7 cellular contexts compared by ENCODE assay signal in genomic region chr9:136362450-136362784, GRCh38. TPM values are rescaled to one million over a fixed set of nuclear protein-coding genes. Genes with fewer than 3 reads are reported as not detected.
A peak's percentile ranks its signal among the peaks of the same experiment; 100 is the strongest.
DNase-seq lines count a peak whose midpoint lies in the region; ATAC-seq and TF ChIP-seq lines count a peak whose summit lies in the region.

No MANE protein-coding gene starts in this region.

- TF ChIP-seq POLR2A in HCT116 (IDR thresholded peaks at IDR 0.05; ENCODE audit: borderline replicate concordance, extremely low read depth, insufficient read depth, insufficient read length) (no peak), spleen (IDR thresholded peaks at IDR 0.05) (no peak)

- H2AFZ ChIP-seq in HCT116 (ENCODE audit: low read depth, low read length, poor library complexity, severe bottlenecking), result no peak overlapping the region

- ATAC-seq in HCT116, result no peak
- ATAC-seq in heart right ventricle, result peak in 5 of 8 donors; percentile 0 to 11 (median 5)

- in situ Hi-C loops in GM13977 (cut with MboI; ENCODE audit: low pct_unique_long_range_greater_than_20kb, low sequenced_read_pairs, unreplicated experiment), result no loop called here

- no TSS peak for BruUV-seq in HCT116 (replicated peaks; lab: Mats Ljungman, UMichigan)

- no peak for DNase-seq in HCT116 (ENCODE audit: low read depth, low spot score)
- no peak for DNase-seq in heart right ventricle
- DNase-seq in spleen, result peak; percentile 87
- DNase-seq in NCI-H1694 treated with DMSO at 0.1 percent for 48 hours (lab: John Stamatoyannopoulos, UW), result no peak
- DNase-seq in effector CD8-positive, alpha-beta T cell (lab: John Stamatoyannopoulos, UW), result no peak
- DNase-seq in GM13977 (ENCODE audit: low spot score), result no peak

- H3K9ac ChIP-seq in HCT116 (ENCODE audit: low read length), result peak overlapping the region; percentile 91

- no peaks in the 10 kb centered on the region for H4K20me1 ChIP-seq in HCT116 (ENCODE audit: insufficient read depth)

- TF ChIP-seq CTCF in HCT116 (IDR thresholded peaks at IDR 0.05 in 2 of 3, conservative IDR thresholded peaks at IDR 0.05 in 1 of 3; ENCODE audit: borderline replicate concordance in 1 of 3, insufficient read depth in 1 of 3, low read depth in 2 of 3, low read length in 2 of 3) (no peak), WI38 (IDR thresholded peaks at IDR 0.05; ENCODE audit: low read depth, low read length) (no peak), heart right ventricle (IDR thresholded peaks at IDR 0.05) (no peak), spleen (IDR thresholded peaks at IDR 0.05 in 8 of 11, conservative IDR thresholded peaks at IDR 0.05 in 3 of 11) (no peak), GM13977 (IDR thresholded peaks at IDR 0.05; ENCODE audit: extremely low read depth, insufficient read depth, missing control alignments) (no peak)

- H3K9me3 ChIP-seq in HCT116 (ENCODE audit: control insufficient read depth in 1 of 2, insufficient read depth in 1 of 2, low read depth in 1 of 2, low read length in 2 of 2), result no peaks in the 10 kb centered on the region
- H3K9me3 ChIP-seq in heart right ventricle, result no peaks in the 10 kb centered on the region
- H3K9me3 ChIP-seq in spleen, result no peaks in the 10 kb centered on the region

- 76 to 86% methylated on average over 6 of the region's 6 CpGs for WGBS in heart right ventricle, 2 donors
- WGBS in spleen, 5 donors, result 85 to 97% (median 93%) methylated on average over 2 to 6 of the region's 6 CpGs

- H3K79me2 ChIP-seq in HCT116 (ENCODE audit: insufficient read depth, low read length), result no peaks in the 10 kb centered on the region

- POLR2A ChIA-PET in HCT116 (lab: Charles Lee), result interaction anchor here (0.6 to 1.7 kb wide), 4 partner anchors 8 to 39 kb away, joined by 3 to 8 read pairs (median 4); partner anchors contain the start of gene GPSM1

- intact Hi-C loops in HCT116 (cut with micrococcal nuclease) (no loop called here), heart right ventricle (cut with DNase I) (loop anchor here in 2 of 10 donors (2.0 to 5.0 kb wide), 2 partner anchors 20 to 35 kb away; partner anchors contain the start of gene GPSM1 (in 1 of the 2)), spleen (cut with DNase I; ENCODE audit: low total_unique reads) (no loop called here)

- H3K4me2 ChIP-seq in HCT116 (ENCODE audit: low read length), result peak overlapping the region; percentile 88

- TF ChIP-seq RAD21 in HCT116 (IDR thresholded peaks at IDR 0.05; ENCODE audit: low read depth), result no peak

- H3K4me1 ChIP-seq in HCT116 (ENCODE audit: control insufficient read depth in 1 of 2, insufficient read depth in 2 of 2, low read length in 2 of 2), result peaks cover 10 to 16% of the 10 kb centered on the region in 2 experiments
- H3K4me1 ChIP-seq in heart right ventricle, result peaks cover 13 to 53% (median 31%) of the 10 kb centered on the region in 9 donors
- peaks cover 5 to 64% (median 37%) of the 10 kb centered on the region in 6 donors for H3K4me1 ChIP-seq in spleen

- H3K4me3 ChIP-seq in HCT116 (replicated peaks in 1 of 2; ENCODE audit: low read depth in 1 of 2, low read length in 2 of 2) (peak overlapping the region; percentile 65 to 81), WI38 (ENCODE audit: low read depth, low read length) (0 out of 2 replicates have a peak overlapping the region, but pooled peaks have one; percentile 4), heart right ventricle (peak overlapping the region in 1 of 10 donors; percentile 76), spleen (peak overlapping the region in 1 of 8 donors; percentile 100)

- H3K27ac ChIP-seq in HCT116 (ENCODE audit: low read depth, low read length) (peak overlapping the region; percentile 58), heart right ventricle (peak overlapping the region in 9 of 10 donors; percentile 61 to 100 (median 93)), spleen (peak overlapping the region in 6 of 8 donors; percentile 94 to 99 (median 98))

- no peaks in the 10 kb centered on the region for H3K36me3 ChIP-seq in HCT116 (ENCODE audit: control insufficient read depth in 1 of 2, insufficient read depth in 2 of 2, low read length in 2 of 2)
- peaks cover 0 to 24% (median 0%) of the 10 kb centered on the region in 9 donors for H3K36me3 ChIP-seq in heart right ventricle
- H3K36me3 ChIP-seq in spleen, result peaks cover 0 to 62% (median 13%) of the 10 kb centered on the region in 6 donors

- no peaks in the 10 kb centered on the region for H3K9me2 ChIP-seq in HCT116 (ENCODE audit: insufficient read depth)

- CTCF ChIA-PET in HCT116 (lab: Charles Lee), result interaction anchor here (0.6 to 2.4 kb wide), 16 partner anchors 9 to 331 kb away, joined by 3 to 15 read pairs (median 3); partner anchors contain the start of genes ENTR1 and PMPCA

- RAD21 ChIA-PET in HCT116 (lab: Charles Lee; ENCODE audit: low non-redundant PET in 1 of 2, low total read pairs in 2 of 2, uncharacterized antibody in 2 of 2, unreplicated experiment in 2 of 2), result interaction anchor here (0.6 to 1.3 kb wide), 3 partner anchors 17 to 40 kb away, joined by 6 to 9 read pairs (median 6); no protein-coding TSS in a partner anchor

- no peaks in the 10 kb centered on the region for H3K27me3 ChIP-seq in HCT116 (ENCODE audit: insufficient read depth, low read length)
- H3K27me3 ChIP-seq in heart right ventricle, result no peaks in the 10 kb centered on the region
- peaks cover 0 to 9% (median 0%) of the 10 kb centered on the region in 7 donors for H3K27me3 ChIP-seq in spleen (replicated peaks in 1 of 7)

TF ChIP-seq in HCT116, 20 proteins besides CTCF, POLR2A, EP300 and RAD21 (continues in another document):
- no peak for TF ChIP-seq EZH2phosphoT487 (IDR thresholded peaks at IDR 0.05; ENCODE audit: borderline replicate concordance)
- no peak for TF ChIP-seq ZFX (IDR thresholded peaks at IDR 0.05)
- no peak for TF ChIP-seq EZH2 (IDR thresholded peaks at IDR 0.05)
- no peak for TF ChIP-seq ATF3 (IDR thresholded peaks at IDR 0.05)
- TF ChIP-seq POLR2AphosphoS5 (IDR thresholded peaks at IDR 0.05; ENCODE audit: low read depth, low read length), result no peak
- TF ChIP-seq SIN3A (IDR thresholded peaks at IDR 0.05; ENCODE audit: low read depth), result no peak
- TF ChIP-seq ZNF274 (IDR thresholded peaks at IDR 0.05; ENCODE audit: low read depth, low read length), result no peak
- no peak for TF ChIP-seq REST (IDR thresholded peaks at IDR 0.05; ENCODE audit: low read depth)
- no peak for TF ChIP-seq YY1 (IDR thresholded peaks at IDR 0.05; ENCODE audit: extremely low read depth, insufficient replicate concordance, low read depth, low read length)

RNA-seq across cellular contexts. Expression of gene DNLZ, which starts 1.1 kb away (rescaled TPM):
- total RNA-seq in HCT116 (2021; ENCODE audit: unreplicated experiment) (21.9 TPM), heart right ventricle (10 to 100 TPM; 23.3 to 39.5 (median 30.7) TPM), spleen (10 to 100 TPM; 15.8 to 29.8 (median 22.7) TPM)
- polyA plus RNA-seq in HCT116 (2012), result 15.6 and 15.7 TPM in 2 replicates
- polyA plus RNA-seq in heart right ventricle (10 to 100 TPM; 37.0 to 49.2 TPM), spleen (10 to 100 TPM; 20.5 to 24.0 (median 22.0) TPM)

RNA-seq across cellular contexts. Expression of gene CARD9, which starts 11.1 kb away (rescaled TPM):
- total RNA-seq in HCT116 (2021; ENCODE audit: unreplicated experiment) (1.2 TPM), heart right ventricle (1 to 10 TPM in 5 of 10 donors, under 1 TPM in 4, not detected in 1; 0.21 to 2.0 (median 1.1) TPM), spleen (10 to 100 TPM; 11.6 to 25.5 (median 19.5) TPM)
- 0.51 and 0.57 TPM in 2 replicates for polyA plus RNA-seq in HCT116 (2012)
- polyA plus RNA-seq in heart right ventricle (1 to 10 TPM; 1.3 to 1.6 TPM), spleen (10 to 100 TPM in 2 of 3 donors, 1 to 10 TPM in 1; 5.7 to 17.3 (median 16.1) TPM)

RNA-seq across cellular contexts. Expression of gene GPSM1, which starts 35.1 kb away (rescaled TPM):
- 26.4 TPM for total RNA-seq in HCT116 (2021; ENCODE audit: unreplicated experiment)
- polyA plus RNA-seq in HCT116 (2012), result 18.3 and 19.7 TPM in 2 replicates
- total RNA-seq in heart right ventricle, result 10 to 100 TPM; 19.4 to 50.2 (median 24.8) TPM
- polyA plus RNA-seq in heart right ventricle, result 10 to 100 TPM; 26.2 to 87.8 TPM
- total RNA-seq in spleen, result 10 to 100 TPM in 5 of 7 donors, 1 to 10 TPM in 2; 9.5 to 27.9 (median 14.3) TPM
- 10 to 100 TPM in 1 of 3 donors, 1 to 10 TPM in 2; 4.5 to 20.5 (median 9.3) TPM for polyA plus RNA-seq in spleen

RNA-seq across cellular contexts. Expression of gene SNAPC4, which starts 37.6 kb away (rescaled TPM):
- total RNA-seq in HCT116 (2021; ENCODE audit: unreplicated experiment), result 20.4 TPM
- polyA plus RNA-seq in HCT116 (2012), result 9.5 and 10.5 TPM in 2 replicates
- total RNA-seq in heart right ventricle, result 1 to 10 TPM; 3.4 to 6.1 (median 4.7) TPM
- polyA plus RNA-seq in heart right ventricle, result 1 to 10 TPM; 3.0 to 8.3 TPM
- 10 to 100 TPM in 4 of 7 donors, 1 to 10 TPM in 3; 6.4 to 14.5 (median 10.3) TPM for total RNA-seq in spleen
- 10 to 100 TPM in 1 of 3 donors, 1 to 10 TPM in 2; 4.6 to 13.6 (median 9.4) TPM for polyA plus RNA-seq in spleen

RNA-seq across cellular contexts. Expression of gene ENTR1, which starts 48.0 kb away (rescaled TPM):
- 119 TPM for total RNA-seq in HCT116 (2021; ENCODE audit: unreplicated experiment)
- 68.1 and 86.5 TPM in 2 replicates for polyA plus RNA-seq in HCT116 (2012)
- 10 to 100 TPM; 11.5 to 26.9 (median 14.9) TPM for total RNA-seq in heart right ventricle
- 10 to 100 TPM; 21.4 to 23.7 TPM for polyA plus RNA-seq in heart right ventricle
- 10 to 100 TPM; 38.5 to 67.4 (median 58.7) TPM for total RNA-seq in spleen
- polyA plus RNA-seq in spleen, result 10 to 100 TPM; 45.6 to 78.5 (median 70.1) TPM
